Comparison of ENCODE assay signal across 23 cellular contexts in the genomic region with DNA sequence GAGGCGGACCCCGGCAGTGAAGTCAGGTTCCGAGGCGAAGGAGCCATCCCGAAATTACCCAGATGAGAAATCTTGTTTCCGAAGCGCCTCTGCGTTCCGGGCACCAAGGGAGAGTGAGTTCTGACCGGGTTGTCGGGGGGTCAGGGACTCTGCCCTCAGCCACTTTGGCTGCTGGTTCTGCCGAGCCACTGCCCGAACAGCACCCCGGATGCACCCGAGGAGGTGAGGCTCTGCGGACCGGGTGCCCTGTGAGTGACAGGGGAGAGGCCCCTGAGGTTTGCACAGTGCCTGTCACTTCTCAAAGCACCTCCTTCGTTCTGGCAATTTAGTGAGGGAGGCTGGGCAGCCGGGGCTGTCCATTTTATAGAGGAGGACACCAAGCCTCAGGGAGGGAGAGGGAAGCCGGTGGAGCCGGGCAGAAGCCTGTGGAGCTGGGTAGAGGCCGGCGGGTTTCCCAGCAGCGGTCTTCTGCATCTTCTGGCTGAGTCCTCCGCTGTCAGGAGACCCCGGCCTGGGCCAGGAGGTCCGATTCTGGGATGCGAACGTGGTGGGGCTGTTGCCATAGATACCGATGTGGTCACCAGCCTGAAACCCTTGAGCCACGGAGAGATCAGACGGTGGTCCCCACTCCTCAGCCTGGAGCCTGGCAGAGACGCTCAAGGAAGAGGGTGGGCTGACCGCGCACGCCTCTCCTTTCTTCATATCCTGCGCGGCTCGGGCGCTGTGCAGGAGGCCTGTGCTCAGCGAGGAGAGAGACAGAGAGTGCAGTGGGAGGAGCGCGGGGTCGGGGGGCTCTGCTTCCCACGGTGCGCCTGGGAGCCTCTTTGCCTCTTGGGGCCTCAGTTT. TPM values are rescaled to one million over a fixed set of nuclear protein-coding genes. Genes with fewer than 3 reads are reported as not detected.
DNase-seq lines count a peak whose midpoint lies in the region; ATAC-seq, FAIRE-seq and TF ChIP-seq lines count a peak whose summit lies in the region.
"Had no signal": no experiment of that assay in that cellular context is flagged by ENCODE, and none has a peak within 500 bp of the region (broad histone marks: within the 10 kb centered on the region; RNA-seq: fewer than 3 reads in every experiment).

No MANE protein-coding gene starts in this region.

- no peak overlapping the region for H3K4me2 ChIP-seq in osteoblast (ENCODE audit: insufficient read depth, low read length)

- FAIRE-seq in kidney (lab: Jason Lieb, UNC) (no peak), GM19239 (lab: Jason Lieb, UNC) (no peak)
- FAIRE-seq: D721Med, K562 had no signal

- H3K36me3 ChIP-seq in kidney (ENCODE audit: control insufficient read depth in 1 of 2, insufficient read depth in 2 of 2, low read length in 2 of 2): no peaks in the 10 kb centered on the region
- H3K36me3 ChIP-seq in osteoblast (ENCODE audit: insufficient read depth, low read length): no peaks in the 10 kb centered on the region

- no peaks in the 10 kb centered on the region for H4K20me1 ChIP-seq in osteoblast (ENCODE audit: insufficient read depth, low read length)

- peak; percentile 22 for DNase-seq in left ventricle myocardium superior
- DNase-seq in cardiac septum (ENCODE audit: low spot score): no peak
- DNase-seq in kidney: peak; percentile 57
- peak; percentile 78 for DNase-seq in osteoblast (ENCODE audit: insufficient read length, low spot score, missing footprints)
- no peak for DNase-seq in activated T-helper 1 cell treated with anti-CD3 and anti-CD28 coated beads, Interleukin-12 subunit alpha, Interleukin-12 subunit beta, Interleukin-2, Interleukin-4 antibody, amounts not matched to agents 30 ng/mL and 10 ng/mL and 1 ng/mL, durations not matched to agents 14 hours and 24 hours and 36 hours (ENCODE audit: low spot score)
- DNase-seq in GM19239 (ENCODE audit: insufficient read length, low spot score): no peak
- DNase-seq: 8988T; CD4-positive, CD25-positive, alpha-beta regulatory T cell; Kasumi-1; NCI-H1105 treated with DMSO at 0.1 percent for 48 hours; NCI-H2029; NCI-H526 treated with DMSO at 0.1 percent for 48 hours; SIG-M5 had no signal

- H3K27ac Mint-ChIP-seq in activated T-helper 1 cell treated with anti-CD3 and anti-CD28 coated beads, Interleukin-12 subunit alpha, Interleukin-12 subunit beta, Interleukin-2, Interleukin-4 antibody, amounts not matched to agents 30 ng/mL and 10 ng/mL and 1 ng/mL, durations not matched to agents 14 hours and 24 hours and 36 hours: no peak overlapping the region
- H3K27ac Mint-ChIP-seq: CD4-positive, CD25-positive, alpha-beta regulatory T cell had no signal

- no peaks in the 10 kb centered on the region for H3K9me3 Mint-ChIP-seq in activated T-helper 1 cell treated with anti-CD3 and anti-CD28 coated beads, Interleukin-12 subunit alpha, Interleukin-12 subunit beta, Interleukin-2, Interleukin-4 antibody, amounts not matched to agents 30 ng/mL and 10 ng/mL and 1 ng/mL, durations not matched to agents 14 hours and 24 hours and 36 hours

- H3K4me1 Mint-ChIP-seq in activated T-helper 1 cell treated with anti-CD3 and anti-CD28 coated beads, Interleukin-12 subunit alpha, Interleukin-12 subunit beta, Interleukin-2, Interleukin-4 antibody, amounts not matched to agents 30 ng/mL and 10 ng/mL and 1 ng/mL, durations not matched to agents 14 hours and 24 hours and 36 hours (ENCODE audit: low read depth): no peaks in the 10 kb centered on the region
- H3K4me1 Mint-ChIP-seq: CD4-positive, CD25-positive, alpha-beta regulatory T cell had no signal

- no peak for ATAC-seq in left ventricle myocardium superior
- ATAC-seq in HG02938 (IDR thresholded peaks at IDR 0.05; ENCODE audit: unreplicated experiment): no peak
- ATAC-seq in HG03571 (IDR thresholded peaks at IDR 0.05; ENCODE audit: unreplicated experiment): no peak
- ATAC-seq: K562 had no signal

- no peak overlapping the region for H2AFZ ChIP-seq in osteoblast (ENCODE audit: low read length)

- H3K27me3 ChIP-seq in osteoblast (ENCODE audit: insufficient read depth, low read length): no peaks in the 10 kb centered on the region

- intact Hi-C loops in left ventricle myocardium superior (cut with micrococcal nuclease) (no loop called here), cardiac septum (cut with DNase I) (no loop called here), kidney (cut with DNase I) (no loop called here)
- intact Hi-C loops in activated T-helper 1 cell treated with anti-CD3 and anti-CD28 coated beads, Interleukin-12 subunit alpha, Interleukin-12 subunit beta, Interleukin-2, Interleukin-4 antibody, amounts not matched to agents 30 ng/mL and 10 ng/mL and 1 ng/mL, durations not matched to agents 14 hours and 24 hours and 36 hours (cut with micrococcal nuclease): no loop called here

- H3K4me1 ChIP-seq in kidney (ENCODE audit: control insufficient read depth in 1 of 2, insufficient read depth in 1 of 2, low read depth in 1 of 2, low read length in 2 of 2): no peaks in the 10 kb centered on the region
- H3K4me1 ChIP-seq in osteoblast (ENCODE audit: insufficient read depth, low read length): no peaks in the 10 kb centered on the region

- peaks cover 4% of the 10 kb centered on the region for H3K27me3 Mint-ChIP-seq in activated T-helper 1 cell treated with anti-CD3 and anti-CD28 coated beads, Interleukin-12 subunit alpha, Interleukin-12 subunit beta, Interleukin-2, Interleukin-4 antibody, amounts not matched to agents 30 ng/mL and 10 ng/mL and 1 ng/mL, durations not matched to agents 14 hours and 24 hours and 36 hours (ENCODE audit: insufficient read depth)
- H3K27me3 Mint-ChIP-seq: CD4-positive, CD25-positive, alpha-beta regulatory T cell had no signal

- H3K4me3 ChIP-seq in kidney (ENCODE audit: low read length in 2 of 2): no peak overlapping the region
- H3K4me3 ChIP-seq in osteoblast (ENCODE audit: insufficient read depth, low read length): no peak overlapping the region
- H3K4me3 ChIP-seq: K562, SK-N-MC had no signal

- H3K9me3 ChIP-seq in kidney (ENCODE audit: control insufficient read depth in 1 of 2, low read length in 2 of 2) (no peaks in the 10 kb centered on the region), osteoblast (ENCODE audit: low read depth, low read length) (no peaks in the 10 kb centered on the region)

- no peaks in the 10 kb centered on the region for H3K36me3 Mint-ChIP-seq in activated T-helper 1 cell treated with anti-CD3 and anti-CD28 coated beads, Interleukin-12 subunit alpha, Interleukin-12 subunit beta, Interleukin-2, Interleukin-4 antibody, amounts not matched to agents 30 ng/mL and 10 ng/mL and 1 ng/mL, durations not matched to agents 14 hours and 24 hours and 36 hours (ENCODE audit: low read depth)
- H3K36me3 Mint-ChIP-seq: CD4-positive, CD25-positive, alpha-beta regulatory T cell had no signal

- TF ChIP-seq CTCF in kidney (IDR thresholded peaks at IDR 0.05; ENCODE audit: borderline replicate concordance, extremely low read depth, insufficient read depth) (no peak), osteoblast (IDR thresholded peaks at IDR 0.05; ENCODE audit: extremely low read depth, low read depth, low read length) (no peak)

- no peak overlapping the region for H3K9ac ChIP-seq in kidney (ENCODE audit: low read length in 2 of 2)

- no peak overlapping the region for H3K4me3 Mint-ChIP-seq in activated T-helper 1 cell treated with anti-CD3 and anti-CD28 coated beads, Interleukin-12 subunit alpha, Interleukin-12 subunit beta, Interleukin-2, Interleukin-4 antibody, amounts not matched to agents 30 ng/mL and 10 ng/mL and 1 ng/mL, durations not matched to agents 14 hours and 24 hours and 36 hours
- H3K4me3 Mint-ChIP-seq: CD4-positive, CD25-positive, alpha-beta regulatory T cell had no signal

- no peaks in the 10 kb centered on the region for H3K79me2 ChIP-seq in osteoblast (ENCODE audit: insufficient read depth, low read length)

- no peak overlapping the region for H3K27ac ChIP-seq in kidney (ENCODE audit: low read depth in 2 of 2, low read length in 2 of 2)
- no peak overlapping the region for H3K27ac ChIP-seq in osteoblast (ENCODE audit: low read depth, low read length)
- H3K27ac ChIP-seq: RWPE1, SK-N-MC had no signal

RNA-seq across cellular contexts. Expression of gene SHH, which starts 18.9 kb away (rescaled TPM):
- total RNA-seq in left ventricle myocardium superior (not detected), cardiac septum (not detected), kidney (15.2 TPM), osteoblast (not detected in 2 replicates)
- 2.0 TPM for polyA plus RNA-seq in kidney (ENCODE audit: insufficient read depth, low read depth, low replicate concordance)
- not detected in 2 replicates for total RNA-seq in activated T-helper 1 cell treated with anti-CD3 and anti-CD28 coated beads, Interleukin-12 subunit alpha, Interleukin-12 subunit beta, Interleukin-2, Interleukin-4 antibody, amounts not matched to agents 30 ng/mL and 10 ng/mL and 1 ng/mL, durations not matched to agents 14 hours and 24 hours and 36 hours
- total RNA-seq: CD4-positive, CD25-positive, alpha-beta regulatory T cell; H4; HT1080; M059J had no signal
- polyA plus RNA-seq: BJ, K562 had no signal

Comparison
In these comparisons a context has a peak if more than half of its experiments do, and no peak if none do; other contexts are left out.
1. DNase-seq: peak in left ventricle myocardium superior (single experiment), kidney (single experiment) and osteoblast (single experiment); none in cardiac septum (single experiment), activated T-helper 1 cell treated with anti-CD3 and anti-CD28 coated beads, Interleukin-12 subunit alpha, Interleukin-12 subunit beta, Interleukin-2, Interleukin-4 antibody, amounts not matched to agents 30 ng/mL and 10 ng/mL and 1 ng/mL, durations not matched to agents 14 hours and 24 hours and 36 hours (single experiment) and GM19239 (single experiment).
2. RNA of gene SHH, which starts 18.9 kb away (total RNA-seq): 15.2 TPM in kidney (single experiment); not detected in cardiac septum (single experiment), not detected in activated T-helper 1 cell treated with anti-CD3 and anti-CD28 coated beads, Interleukin-12 subunit alpha, Interleukin-12 subunit beta, Interleukin-2, Interleukin-4 antibody, amounts not matched to agents 30 ng/mL and 10 ng/mL and 1 ng/mL, durations not matched to agents 14 hours and 24 hours and 36 hours, not detected in left ventricle myocardium superior (single experiment) and not detected in osteoblast; every median in the first group is over 10 times any median in the second.